1 cellular context compared by ENCODE assay signal in the genomic region with DNA sequence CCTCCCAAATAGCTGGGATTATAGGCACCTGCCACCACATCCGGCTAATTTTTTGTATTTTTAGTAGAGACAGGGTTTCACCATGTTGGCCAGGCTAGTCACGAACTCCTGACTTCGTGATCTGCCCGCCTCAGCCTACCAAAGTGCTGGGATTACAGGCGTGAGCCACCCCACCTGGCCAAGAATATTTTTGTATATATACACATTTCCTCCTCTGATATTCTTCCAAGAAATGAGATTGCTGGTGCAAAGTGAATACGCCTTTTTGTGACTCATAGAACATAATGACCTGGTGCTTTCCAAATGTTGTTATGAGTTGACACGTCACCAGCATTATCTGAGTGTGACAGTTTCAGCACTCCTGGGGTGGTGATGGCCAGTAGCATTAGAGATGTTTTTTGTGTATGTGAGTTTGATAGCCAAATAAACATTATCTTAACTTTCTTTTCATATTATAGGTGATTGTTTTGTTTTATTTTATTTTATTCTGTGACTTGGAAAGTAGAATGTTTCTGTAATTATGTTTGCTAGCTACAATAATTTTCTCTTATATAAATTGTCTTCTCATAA.
TF ChIP-seq lines count a peak whose summit lies in the region.

No MANE protein-coding gene starts in this region.

TF ChIP-seq in IMR-90, 13 proteins besides CTCF, POLR2A, EP300 and RAD21 (continued from another document):
- TF ChIP-seq, protein P1, sequence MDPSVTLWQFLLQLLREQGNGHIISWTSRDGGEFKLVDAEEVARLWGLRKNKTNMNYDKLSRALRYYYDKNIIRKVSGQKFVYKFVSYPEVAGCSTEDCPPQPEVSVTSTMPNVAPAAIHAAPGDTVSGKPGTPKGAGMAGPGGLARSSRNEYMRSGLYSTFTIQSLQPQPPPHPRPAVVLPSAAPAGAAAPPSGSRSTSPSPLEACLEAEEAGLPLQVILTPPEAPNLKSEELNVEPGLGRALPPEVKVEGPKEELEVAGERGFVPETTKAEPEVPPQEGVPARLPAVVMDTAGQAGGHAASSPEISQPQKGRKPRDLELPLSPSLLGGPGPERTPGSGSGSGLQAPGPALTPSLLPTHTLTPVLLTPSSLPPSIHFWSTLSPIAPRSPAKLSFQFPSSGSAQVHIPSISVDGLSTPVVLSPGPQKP (IDR thresholded peaks at IDR 0.05; ENCODE audit: borderline replicate concordance, low read depth, low read length), result no peak
- TF ChIP-seq FOS (IDR thresholded peaks at IDR 0.05; ENCODE audit: low read depth, low read length) (no peak), RFX5 (IDR thresholded peaks at IDR 0.05; ENCODE audit: low read depth, low read length) (no peak), MAZ (IDR thresholded peaks at IDR 0.05; ENCODE audit: borderline replicate concordance, low read depth, low read length) (no peak), MXI1 (IDR thresholded peaks at IDR 0.05; ENCODE audit: borderline replicate concordance, low read depth, low read length) (no peak)
